Comparison of ENCODE assay signal across 9 cellular contexts in the genomic region with DNA sequence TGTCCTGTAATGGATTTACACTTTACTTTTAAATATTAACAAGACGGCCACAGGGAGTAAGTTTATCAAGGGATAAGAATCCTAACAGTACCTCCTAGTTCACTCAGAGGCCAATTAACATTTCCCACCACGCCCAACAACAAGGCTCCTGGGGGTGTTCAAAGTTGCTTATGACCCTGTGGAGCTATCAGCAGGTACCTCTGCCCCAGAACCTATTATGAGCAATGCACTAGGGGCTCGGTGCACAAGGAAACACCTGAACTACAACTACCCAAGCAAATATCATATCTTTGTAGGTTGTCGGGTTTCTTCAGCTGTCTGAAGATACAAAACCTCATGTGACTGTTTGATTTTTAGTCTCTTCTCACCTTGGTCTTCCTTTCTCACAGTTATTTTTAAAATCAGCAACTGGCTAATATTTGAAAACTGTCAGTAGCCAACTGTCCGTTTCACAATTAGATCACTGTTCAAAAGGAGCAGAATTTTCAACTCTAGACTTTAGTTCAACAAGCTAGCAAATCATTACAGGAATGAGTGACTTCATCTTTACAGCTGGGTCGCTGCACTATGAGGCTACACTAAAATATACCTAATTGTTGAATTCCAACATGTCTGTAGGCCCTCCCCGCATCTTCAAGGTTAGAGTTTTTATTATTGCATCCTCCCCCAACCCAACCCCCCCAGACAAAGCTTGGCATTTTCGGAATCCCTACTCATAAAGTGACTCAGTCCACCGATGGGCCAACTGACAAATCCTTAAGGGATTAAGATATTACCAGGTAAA. TPM values are rescaled to one million over a fixed set of nuclear protein-coding genes. Genes with fewer than 3 reads are reported as not detected.
DNase-seq lines count a peak whose midpoint lies in the region; ATAC-seq and TF ChIP-seq lines count a peak whose summit lies in the region.
"Had no signal": no experiment of that assay in that cellular context is flagged by ENCODE, and none has a peak within 500 bp of the region (broad histone marks: within the 10 kb centered on the region; RNA-seq: fewer than 3 reads in every experiment).

No MANE protein-coding gene starts in this region.

- H3K9me3 ChIP-seq in right cardiac atrium (ENCODE audit: control insufficient read depth, low read length) (no peaks in the 10 kb centered on the region), esophagus squamous epithelium (no peaks in the 10 kb centered on the region)

- WGBS in right cardiac atrium, result 81% methylated on average over 9 of the region's 9 CpGs
- WGBS in esophagus squamous epithelium, 2 donors, result 63 to 66% methylated on average over 9 of the region's 9 CpGs

- TF ChIP-seq CTCF in esophagus squamous epithelium (IDR thresholded peaks at IDR 0.05), result no peak

- no peak overlapping the region for H3K4me3 ChIP-seq in right cardiac atrium (ENCODE audit: low read length)
- H3K4me3 ChIP-seq in esophagus squamous epithelium, result no peak overlapping the region

- no peak for DNase-seq in right cardiac atrium
- DNase-seq in left cardiac atrium, result no peak
- DNase-seq in esophagus squamous epithelium (lab: John Stamatoyannopoulos, UW), result no peak
- DNase-seq in NCI-H146 (lab: John Stamatoyannopoulos, UW), result no peak
- no peak for DNase-seq in NOMO-1 treated with DMSO at 0.1 percent for 48 hours (lab: John Stamatoyannopoulos, UW; ENCODE audit: unreplicated experiment)
- no peak for DNase-seq in NCI-H345 treated with DMSO at 0.1 percent for 48 hours (lab: John Stamatoyannopoulos, UW; ENCODE audit: unreplicated experiment)
- DNase-seq: NCI-H2029 treated with DMSO at 0.1 percent for 48 hours had no signal

- H3K27ac ChIP-seq in right cardiac atrium (ENCODE audit: low read length) (peak overlapping the region; percentile 59), esophagus squamous epithelium (peak overlapping the region; percentile 12 to 72 (median 60))

- H3K36me3 ChIP-seq in esophagus squamous epithelium, result no peaks in the 10 kb centered on the region

- H3K27me3 ChIP-seq in right cardiac atrium (ENCODE audit: control insufficient read depth, insufficient read depth) (no peaks in the 10 kb centered on the region), esophagus squamous epithelium (no peaks in the 10 kb centered on the region)

- intact Hi-C loops in right cardiac atrium (cut with DNase I) (no loop called here), left cardiac atrium (cut with DNase I) (no loop called here), esophagus squamous epithelium (cut with DNase I) (no loop called here)

- TF ChIP-seq POLR2A in esophagus squamous epithelium (IDR thresholded peaks at IDR 0.05), result no peak

- H3K4me1 ChIP-seq in right cardiac atrium (ENCODE audit: control insufficient read depth, insufficient read depth, low read length) (peaks cover 23% of the 10 kb centered on the region), esophagus squamous epithelium (peaks cover 24 to 98% (median 70%) of the 10 kb centered on the region in 3 donors)

- no peak for ATAC-seq in right cardiac atrium
- ATAC-seq in left cardiac atrium, result no peak
- ATAC-seq in HG03520 (IDR thresholded peaks at IDR 0.05; ENCODE audit: unreplicated experiment), result peak; percentile 47
- ATAC-seq in GM19324 (IDR thresholded peaks at IDR 0.05; ENCODE audit: low FRiP score, unreplicated experiment), result no peak

RNA-seq across cellular contexts. Expression of a gene that starts 38.1 kb away (rescaled TPM):
- total RNA-seq in right cardiac atrium, result 10 to 100 TPM; 22.6 to 33.6 (median 23.7) TPM
- polyA plus RNA-seq in right cardiac atrium, result 13.8 TPM
- 10 to 100 TPM; 24.1 to 32.6 TPM for total RNA-seq in left cardiac atrium
- total RNA-seq in esophagus squamous epithelium, result 10 to 100 TPM; 24.1 to 34.2 (median 25.7) TPM
